In the genomic region with DNA sequence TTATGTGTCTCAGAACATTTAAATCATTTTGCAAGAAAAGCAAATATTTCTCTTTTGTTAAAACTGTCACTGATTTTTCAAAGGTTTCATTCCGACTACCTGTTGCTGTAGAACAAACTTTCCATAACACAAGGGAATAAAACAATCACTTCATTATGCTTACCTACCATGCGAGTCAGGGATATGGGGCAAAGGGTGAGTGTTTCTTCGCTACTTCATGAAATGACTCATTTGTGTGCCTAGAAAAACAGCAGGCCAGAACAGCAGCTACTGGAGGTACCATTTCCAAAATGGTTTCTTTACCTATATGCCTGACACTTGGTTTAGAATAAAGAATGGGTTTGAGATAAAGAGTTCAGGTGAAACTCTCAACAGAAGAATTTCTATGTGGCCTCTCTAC, we compare ENCODE assay signal across 28 cellular contexts.
"Had no signal": no experiment of that assay in that cellular context is flagged by ENCODE, and none has a peak within 500 bp of the region (broad histone marks: within the 10 kb centered on the region; RNA-seq: fewer than 3 reads in every experiment).

No MANE protein-coding gene starts in this region.

- ATAC-seq: body of pancreas; effector memory CD8-positive, alpha-beta T cell; left cardiac atrium; pancreas; stimulated activated naive B cell treated with anti-CD40 and anti-IgM and Interleukin-4, amounts not matched to agents 10 μg/mL and 1 μg/mL and 100 μg/mL, for 72 hours; upper lobe of right lung had no signal

- H3K4me3 ChIP-seq: body of pancreas, coronary artery, dorsolateral prefrontal cortex, esophagus muscularis mucosa, hepatocyte, pancreas, prostate gland, smooth muscle cell, stomach, suprapubic skin, tibial artery, upper lobe of right lung had no signal

- H2AFZ ChIP-seq: hepatocyte had no signal

- H3K27me3 ChIP-seq: body of pancreas, dorsolateral prefrontal cortex, esophagus muscularis mucosa, hepatocyte, pancreas, stomach, suprapubic skin, tibial artery, upper lobe of right lung had no signal

- H3K4me2 ChIP-seq: hepatocyte, smooth muscle cell had no signal

- H3K27ac ChIP-seq: body of pancreas, coronary artery, dorsolateral prefrontal cortex, esophagus muscularis mucosa, hepatocyte, pancreas, prostate gland, stomach, suprapubic skin, tibial artery, upper lobe of right lung had no signal

- H3K4me1 ChIP-seq: body of pancreas, pancreas, prostate gland, stomach, suprapubic skin, tibial artery, upper lobe of right lung had no signal

- H3K9me3 ChIP-seq: body of pancreas, esophagus muscularis mucosa, pancreas, prostate gland, stomach, suprapubic skin, tibial artery, upper lobe of right lung had no signal

- H3K79me2 ChIP-seq: hepatocyte had no signal

- DNase-seq: activated CD4-positive, alpha-beta T cell treated with anti-CD3 and anti-CD28 coated beads for 4 hours; activated CD4-positive, alpha-beta T cell treated with anti-CD3 and anti-CD28 coated beads, Interleukin-2, amount 50 U/mL, for 4 hours; activated CD8-positive, alpha-beta memory T cell treated with anti-CD3 and anti-CD28 coated beads for 24 hours; activated effector memory CD4-positive, alpha-beta T cell treated with Interleukin-2 at 50 U/mL for 16 hours; activated naive CD4-positive, alpha-beta T cell treated with Interleukin-2 at 50 U/mL for 16 hours; anterior cingulate cortex; body of pancreas; dorsolateral prefrontal cortex; effector memory CD8-positive, alpha-beta T cell; glutamatergic neuron; islet precursor cell; left cardiac atrium; naive B cell; nucleus accumbens; pancreas; stimulated activated CD4-positive, alpha-beta T cell treated with anti-CD3 and anti-CD28 coated beads, Interleukin-1b, Interleukin-23, amount 100 ng/mL, for 48 hours; stimulated activated CD4-positive, alpha-beta T cell treated with anti-CD3 and anti-CD28 coated beads, Interleukin-4, amount 100 ng/mL, for 4 hours; stimulated activated CD8-positive, alpha-beta memory T cell treated with anti-CD3 and anti-CD28 coated beads, Interleukin-4, amount 100 ng/mL, for 48 hours; stimulated activated naive B cell treated with anti-CD40 and anti-IgM and Interleukin-4, amounts not matched to agents 10 μg/mL and 1 μg/mL and 100 μg/mL, for 72 hours; stomach; tibial artery; upper lobe of right lung had no signal

- H3K36me3 ChIP-seq: esophagus muscularis mucosa, pancreas, prostate gland, stomach, suprapubic skin, tibial artery, upper lobe of right lung had no signal
